Comparison of ENCODE assay signal across 14 cellular contexts in genomic region chr22:40560551-40560950, GRCh38.
A peak's percentile ranks its signal among the peaks of the same experiment; 100 is the strongest.
DNase-seq lines count a peak whose midpoint lies in the region; ATAC-seq and TF ChIP-seq lines count a peak whose summit lies in the region.
"Had no signal": no experiment of that assay in that cellular context is flagged by ENCODE, and none has a peak within 500 bp of the region (broad histone marks: within the 10 kb centered on the region; RNA-seq: fewer than 3 reads in every experiment).

No MANE protein-coding gene starts in this region.

- WGBS in heart left ventricle, 4 donors, result 83 to 90% (median 87%) methylated on average over 3 of the region's 3 CpGs

- no peaks in the 10 kb centered on the region for H3K27me3 Mint-ChIP-seq in activated T-cell treated with anti-CD3 and anti-CD28 coated beads, Interleukin-2, amount 50 U/mL, for 24 hours
- H3K27me3 Mint-ChIP-seq: activated CD4-positive, alpha-beta T cell treated with anti-CD3 and anti-CD28 coated beads, Interleukin-2, amount 10 ng/mL, durations not matched to agents 7 days and 5 days; activated naive CD8-positive, alpha-beta T cell treated with anti-CD3 and anti-CD28 coated beads for 36 hours; stimulated activated naive B cell treated with anti-CD40 and anti-IgM and Interleukin-4, amounts not matched to agents 10 μg/mL and 1 μg/mL and 100 μg/mL, for 72 hours had no signal

- H3K9me3 Mint-ChIP-seq in activated T-cell treated with anti-CD3 and anti-CD28 coated beads, Interleukin-2, amount 50 U/mL, for 24 hours, result no peaks in the 10 kb centered on the region
- H3K9me3 Mint-ChIP-seq: activated naive CD8-positive, alpha-beta T cell treated with anti-CD3 and anti-CD28 coated beads for 36 hours; stimulated activated naive B cell treated with anti-CD40 and anti-IgM and Interleukin-4, amounts not matched to agents 10 μg/mL and 1 μg/mL and 100 μg/mL, for 72 hours had no signal

- no peak overlapping the region for H3K4me3 Mint-ChIP-seq in activated T-cell treated with anti-CD3 and anti-CD28 coated beads, Interleukin-2, amount 50 U/mL, for 24 hours
- H3K4me3 Mint-ChIP-seq: activated CD4-positive, alpha-beta T cell treated with anti-CD3 and anti-CD28 coated beads, Interleukin-2, amount 10 ng/mL, durations not matched to agents 7 days and 5 days; activated naive CD8-positive, alpha-beta T cell treated with anti-CD3 and anti-CD28 coated beads for 36 hours; neural progenitor cell; stimulated activated naive B cell treated with anti-CD40 and anti-IgM and Interleukin-4, amounts not matched to agents 10 μg/mL and 1 μg/mL and 100 μg/mL, for 72 hours had no signal

- H3K4me1 ChIP-seq in heart left ventricle, result peaks cover 0 to 12% (median 2%) of the 10 kb centered on the region in 12 donors

- no peaks in the 10 kb centered on the region for H3K9me3 ChIP-seq in heart left ventricle

- H3K36me3 ChIP-seq in heart left ventricle, result no peaks in the 10 kb centered on the region
- H3K36me3 ChIP-seq: neural progenitor cell had no signal

- H3K4me3 ChIP-seq in epithelial cell of esophagus (ENCODE audit: low read length), result no peak overlapping the region
- H3K4me3 ChIP-seq in heart left ventricle, result no peak overlapping the region
- H3K4me3 ChIP-seq: neural progenitor cell had no signal

- TF ChIP-seq CTCF in epithelial cell of esophagus (IDR thresholded peaks at IDR 0.05; ENCODE audit: insufficient read depth, low read depth, low read length, missing control alignments) (no peak), heart left ventricle (IDR thresholded peaks at IDR 0.05) (no peak)

- DNase-seq in activated T-cell treated with anti-CD3 and anti-CD28 coated beads, Interleukin-2, amount 50 U/mL, for 24 hours, result no peak
- DNase-seq in activated T-cell treated with anti-CD3 and anti-CD28 coated beads, Interleukin-2, amount 50 U/mL, for 1 hour, result no peak
- DNase-seq in RPMI7951 (ENCODE audit: low read depth) (peak; percentile 2), epithelial cell of esophagus (ENCODE audit: low read depth) (peak; percentile 7), smooth muscle cell of the brain vasculature (ENCODE audit: low read depth, low spot score) (peak; percentile 4), heart left ventricle (no peak), amniotic stem cell (lab: John Stamatoyannopoulos, UW) (no peak), NCI-H1694 treated with DMSO at 0.1 percent for 48 hours (lab: John Stamatoyannopoulos, UW) (no peak)
- DNase-seq: activated CD4-positive, alpha-beta T cell treated with anti-CD3 and anti-CD28 coated beads, Interleukin-2, amount 10 ng/mL, durations not matched to agents 7 days and 5 days; activated naive CD8-positive, alpha-beta T cell treated with anti-CD3 and anti-CD28 coated beads for 36 hours; NCI-H510A treated with DMSO at 0.1 percent for 48 hours; stimulated activated naive B cell treated with anti-CD40 and anti-IgM and Interleukin-4, amounts not matched to agents 10 μg/mL and 1 μg/mL and 100 μg/mL, for 72 hours had no signal

- no peak for TF ChIP-seq POLR2A in heart left ventricle (IDR thresholded peaks at IDR 0.05)

- no peaks in the 10 kb centered on the region for H3K27me3 ChIP-seq in heart left ventricle
- H3K27me3 ChIP-seq: neural progenitor cell had no signal

- peaks cover 6% of the 10 kb centered on the region for H3K36me3 Mint-ChIP-seq in activated T-cell treated with anti-CD3 and anti-CD28 coated beads, Interleukin-2, amount 50 U/mL, for 24 hours (ENCODE audit: low read depth)

- intact Hi-C loops in heart left ventricle (cut with DNase I), result no loop called here

- H3K27ac ChIP-seq in heart left ventricle, result no peak overlapping the region
- H3K27ac ChIP-seq: epithelial cell of prostate, neural progenitor cell had no signal

- peak overlapping the region; percentile 60 for H3K27ac Mint-ChIP-seq in activated T-cell treated with anti-CD3 and anti-CD28 coated beads, Interleukin-2, amount 50 U/mL, for 24 hours
- H3K27ac Mint-ChIP-seq: activated CD4-positive, alpha-beta T cell treated with anti-CD3 and anti-CD28 coated beads, Interleukin-2, amount 10 ng/mL, durations not matched to agents 7 days and 5 days; activated naive CD8-positive, alpha-beta T cell treated with anti-CD3 and anti-CD28 coated beads for 36 hours; neural progenitor cell; stimulated activated naive B cell treated with anti-CD40 and anti-IgM and Interleukin-4, amounts not matched to agents 10 μg/mL and 1 μg/mL and 100 μg/mL, for 72 hours had no signal

- peaks cover 24% of the 10 kb centered on the region for H3K4me1 Mint-ChIP-seq in activated T-cell treated with anti-CD3 and anti-CD28 coated beads, Interleukin-2, amount 50 U/mL, for 24 hours (ENCODE audit: low read depth)

- ATAC-seq in heart left ventricle, result no peak
- ATAC-seq: stimulated activated naive B cell treated with anti-CD40 and anti-IgM and Interleukin-4, amounts not matched to agents 10 μg/mL and 1 μg/mL and 100 μg/mL, for 72 hours had no signal

Comparison
In these comparisons a context has a peak if more than half of its experiments do, and no peak if none do; other contexts are left out.
1. DNase-seq: peak in RPMI7951 (single experiment), epithelial cell of esophagus (single experiment) and smooth muscle cell of the brain vasculature (single experiment); none in activated T-cell treated with anti-CD3 and anti-CD28 coated beads, Interleukin-2, amount 50 U/mL, for 24 hours (single experiment), activated T-cell treated with anti-CD3 and anti-CD28 coated beads, Interleukin-2, amount 50 U/mL, for 1 hour (single experiment), heart left ventricle (0 of 5), amniotic stem cell (single experiment) and NCI-H1694 treated with DMSO at 0.1 percent for 48 hours (single experiment).